In genomic region chr12:92444763-92445162, GRCh38 we compare ENCODE assay signal across 7 cellular contexts.
DNase-seq lines count a peak whose midpoint lies in the region; ATAC-seq and TF ChIP-seq lines count a peak whose summit lies in the region.

No MANE protein-coding gene starts in this region.

- H3K36me3 Mint-ChIP-seq in dendritic cell treated with granulocyte-macrophage colony-stimulating factor and Interleukin-4, amounts not matched to agents 40 ng/mL and 50 ng/mL, for 4 days (ENCODE audit: low read depth), result no peaks in the 10 kb centered on the region
- H3K36me3 Mint-ChIP-seq in activated naive CD4-positive, alpha-beta T cell treated with anti-CD3 and anti-CD28 coated beads for 36 hours (ENCODE audit: low read depth), result no peaks in the 10 kb centered on the region

- H3K9me3 ChIP-seq in upper lobe of right lung, result no peaks in the 10 kb centered on the region

- no peaks in the 10 kb centered on the region for H3K36me3 ChIP-seq in upper lobe of right lung

- peak overlapping the region; percentile 21 for H3K27ac ChIP-seq in upper lobe of right lung

- no peaks in the 10 kb centered on the region for H3K4me1 ChIP-seq in upper lobe of right lung

- intact Hi-C loops in dendritic cell treated with granulocyte-macrophage colony-stimulating factor and Interleukin-4, amounts not matched to agents 40 ng/mL and 50 ng/mL, for 4 days (cut with micrococcal nuclease), result no loop called here
- intact Hi-C loops in upper lobe of right lung (cut with DNase I), result no loop called here
- intact Hi-C loops in activated naive CD4-positive, alpha-beta T cell treated with anti-CD3 and anti-CD28 coated beads for 36 hours (cut with micrococcal nuclease), result no loop called here

- no peak for TF ChIP-seq CTCF in upper lobe of right lung (IDR thresholded peaks at IDR 0.05)

- no peaks in the 10 kb centered on the region for H3K9me3 Mint-ChIP-seq in dendritic cell treated with granulocyte-macrophage colony-stimulating factor and Interleukin-4, amounts not matched to agents 40 ng/mL and 50 ng/mL, for 4 days
- H3K9me3 Mint-ChIP-seq in activated naive CD4-positive, alpha-beta T cell treated with anti-CD3 and anti-CD28 coated beads for 36 hours, result peaks cover 2% of the 10 kb centered on the region

- no peak for DNase-seq in upper lobe of right lung
- no peak for DNase-seq in activated naive CD4-positive, alpha-beta T cell treated with anti-CD3 and anti-CD28 coated beads for 36 hours
- DNase-seq in activated CD8-positive, alpha-beta memory T cell treated with anti-CD3 and anti-CD28 coated beads, Interleukin-2, amount 50 U/mL, for 4 hours, result no peak
- DNase-seq in COR-L47 (lab: John Stamatoyannopoulos, UW), result no peak

- no peak overlapping the region for H3K4me3 ChIP-seq in upper lobe of right lung

- H3K27ac Mint-ChIP-seq in dendritic cell treated with granulocyte-macrophage colony-stimulating factor and Interleukin-4, amounts not matched to agents 40 ng/mL and 50 ng/mL, for 4 days, result peak overlapping the region; percentile 82
- H3K27ac Mint-ChIP-seq in activated naive CD4-positive, alpha-beta T cell treated with anti-CD3 and anti-CD28 coated beads for 36 hours, result no peak overlapping the region

- H3K4me3 Mint-ChIP-seq in dendritic cell treated with granulocyte-macrophage colony-stimulating factor and Interleukin-4, amounts not matched to agents 40 ng/mL and 50 ng/mL, for 4 days, result no peak overlapping the region
- no peak overlapping the region for H3K4me3 Mint-ChIP-seq in activated naive CD4-positive, alpha-beta T cell treated with anti-CD3 and anti-CD28 coated beads for 36 hours

- no peaks in the 10 kb centered on the region for H3K27me3 Mint-ChIP-seq in dendritic cell treated with granulocyte-macrophage colony-stimulating factor and Interleukin-4, amounts not matched to agents 40 ng/mL and 50 ng/mL, for 4 days
- H3K27me3 Mint-ChIP-seq in activated naive CD4-positive, alpha-beta T cell treated with anti-CD3 and anti-CD28 coated beads for 36 hours (ENCODE audit: low read depth), result no peaks in the 10 kb centered on the region

- ATAC-seq in GM21367 (IDR thresholded peaks at IDR 0.05; ENCODE audit: unreplicated experiment), result peak; percentile 39
- ATAC-seq in HG03196 (IDR thresholded peaks at IDR 0.05; ENCODE audit: unreplicated experiment), result peak; percentile 38
- ATAC-seq in upper lobe of right lung, result peak; percentile 92

- peaks cover 21% of the 10 kb centered on the region for H3K4me1 Mint-ChIP-seq in dendritic cell treated with granulocyte-macrophage colony-stimulating factor and Interleukin-4, amounts not matched to agents 40 ng/mL and 50 ng/mL, for 4 days (ENCODE audit: low read depth)
- H3K4me1 Mint-ChIP-seq in activated naive CD4-positive, alpha-beta T cell treated with anti-CD3 and anti-CD28 coated beads for 36 hours (ENCODE audit: low read depth), result peaks cover 44% of the 10 kb centered on the region

- no peaks in the 10 kb centered on the region for H3K27me3 ChIP-seq in upper lobe of right lung

- CTCF ChIA-PET in activated naive CD4-positive, alpha-beta T cell treated with anti-CD3 and anti-CD28 coated beads for 36 hours (lab: Charles Lee), result no interaction called here

Comparison
In these comparisons a context has a peak if more than half of its experiments do, and no peak if none do; other contexts are left out.
1. ATAC-seq: peak in every context shown above with its lines; median percentile 92 in upper lobe of right lung; 39 in GM21367; 38 in HG03196.